ENCODE assay signal across 1 cellular context in genomic region chr16:4874686-4875085, GRCh38.
TF ChIP-seq lines count a peak whose summit lies in the region.

No MANE protein-coding gene starts in this region.

TF ChIP-seq in K562, 482 proteins besides CTCF, POLR2A, EP300 and RAD21:
- TF ChIP-seq EP400 (IDR thresholded peaks at IDR 0.05) (no peak), SIN3A (IDR thresholded peaks at IDR 0.05; ENCODE audit: borderline replicate concordance in 2 of 2, control insufficient read depth in 1 of 2, low read depth in 2 of 2, low read length in 2 of 2) (no peak), SUPT5H (IDR thresholded peaks at IDR 0.05) (0 out of 2 replicates have a peak, but pooled peaks have one; percentile 16), POLR3G (IDR thresholded peaks at IDR 0.05; ENCODE audit: extremely low read depth, insufficient read length, insufficient replicate concordance) (no peak), HNRNPK (IDR thresholded peaks at IDR 0.05; ENCODE audit: low read depth, low read length, poor library complexity, severe bottlenecking) (no peak)
